ENCODE assay signal across 8 cellular contexts in the genomic region with DNA sequence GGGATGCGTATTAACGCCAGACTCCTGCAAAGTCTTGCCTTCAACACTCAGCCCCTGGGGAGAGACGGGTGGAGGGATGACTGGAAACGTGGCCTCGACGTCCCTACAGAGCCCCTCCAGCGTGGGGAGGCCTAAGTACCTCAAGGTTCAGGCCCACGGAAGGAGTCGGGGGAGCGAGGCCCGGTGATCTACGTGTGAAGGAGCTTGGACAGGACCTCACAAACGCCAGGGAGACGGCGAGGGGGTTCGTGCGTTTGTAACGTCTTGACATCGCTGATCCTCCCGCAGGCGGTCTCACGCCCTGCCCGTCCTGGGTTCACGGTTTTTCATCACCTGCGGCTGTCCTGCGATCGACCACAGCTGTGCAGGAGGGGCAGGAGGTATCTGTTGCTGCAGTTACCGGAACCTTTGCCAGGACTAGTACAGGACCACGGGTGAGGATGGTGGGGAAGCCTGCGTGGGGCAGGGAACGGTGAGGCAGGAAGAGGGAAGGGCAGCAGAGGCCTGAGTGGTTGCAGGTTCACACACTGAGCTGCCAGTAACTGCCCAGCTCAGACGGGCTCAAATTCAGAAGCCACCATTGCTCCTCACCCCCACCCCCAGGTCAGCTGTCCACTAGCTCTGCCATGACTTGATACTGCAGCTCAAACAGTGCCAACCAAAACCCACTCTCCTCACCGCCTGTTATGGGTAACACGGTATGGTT. TPM values are rescaled to one million over a fixed set of nuclear protein-coding genes. Genes with fewer than 3 reads are reported as not detected.
DNase-seq lines count a peak whose midpoint lies in the region; ATAC-seq and TF ChIP-seq lines count a peak whose summit lies in the region.

No MANE protein-coding gene starts in this region.

- H3K4me3 Mint-ChIP-seq in activated naive CD8-positive, alpha-beta T cell treated with anti-CD3 and anti-CD28 coated beads, Interleukin-2, amount 50 U/mL, for 24 hours = peak overlapping the region; percentile 95
- H3K4me3 Mint-ChIP-seq in immature natural killer cell = peak overlapping the region; percentile 85 to 92 (median 88)

- peak; percentile 10 for ATAC-seq in HG03571 (IDR thresholded peaks at IDR 0.05; ENCODE audit: unreplicated experiment)
- no peak for ATAC-seq in activated naive CD8-positive, alpha-beta T cell treated with anti-CD3 and anti-CD28 coated beads, Interleukin-2, amount 50 U/mL, for 24 hours
- no peak for ATAC-seq in HG03378 (IDR thresholded peaks at IDR 0.05; ENCODE audit: unreplicated experiment)

- peaks cover 62 to 77% (median 75%) of the 10 kb centered on the region in 4 donors for H3K36me3 ChIP-seq in stomach

- peak overlapping the region; percentile 89 for H3K27ac Mint-ChIP-seq in activated naive CD8-positive, alpha-beta T cell treated with anti-CD3 and anti-CD28 coated beads, Interleukin-2, amount 50 U/mL, for 24 hours
- peak overlapping the region; percentile 84 to 95 (median 88) for H3K27ac Mint-ChIP-seq in immature natural killer cell

- peak; percentile 57 for DNase-seq in GM12865 (ENCODE audit: low read depth)
- DNase-seq in activated naive CD8-positive, alpha-beta T cell treated with anti-CD3 and anti-CD28 coated beads, Interleukin-2, amount 50 U/mL, for 24 hours = peak; percentile 35
- DNase-seq in immature natural killer cell = peak; percentile 26 to 42 (median 39)
- DNase-seq in stomach = no peak
- no peak for DNase-seq in A172 (ENCODE audit: low spot score)
- DNase-seq in G401 (ENCODE audit: low spot score) = no peak

- in situ Hi-C loops in G401 (cut with HindIII; ENCODE audit: low sequenced_read_pairs) = no loop called here

- no peaks in the 10 kb centered on the region for H3K9me3 ChIP-seq in stomach

- intact Hi-C loops in stomach (cut with DNase I; ENCODE audit: low total_unique reads) = no loop called here

- H3K4me1 ChIP-seq in stomach = peaks cover 26 to 84% (median 64%) of the 10 kb centered on the region in 4 donors

- no peaks in the 10 kb centered on the region for H3K27me3 ChIP-seq in stomach

- H3K9me3 Mint-ChIP-seq in activated naive CD8-positive, alpha-beta T cell treated with anti-CD3 and anti-CD28 coated beads, Interleukin-2, amount 50 U/mL, for 24 hours = no peaks in the 10 kb centered on the region
- H3K9me3 Mint-ChIP-seq in immature natural killer cell = no peaks in the 10 kb centered on the region

- H3K36me3 Mint-ChIP-seq in activated naive CD8-positive, alpha-beta T cell treated with anti-CD3 and anti-CD28 coated beads, Interleukin-2, amount 50 U/mL, for 24 hours (ENCODE audit: low read depth) = peaks cover 68% of the 10 kb centered on the region
- H3K36me3 Mint-ChIP-seq in immature natural killer cell = peaks cover 12 to 28% (median 15%) of the 10 kb centered on the region in 3 donors

- H3K4me3 ChIP-seq in GM12865 (ENCODE audit: low read depth, low read length) (peak overlapping the region; percentile 81), stomach (peak overlapping the region; percentile 87 to 100 (median 99))

- peaks cover 58% of the 10 kb centered on the region for H3K4me1 Mint-ChIP-seq in activated naive CD8-positive, alpha-beta T cell treated with anti-CD3 and anti-CD28 coated beads, Interleukin-2, amount 50 U/mL, for 24 hours
- peaks cover 44 to 52% of the 10 kb centered on the region in 2 donors for H3K4me1 Mint-ChIP-seq in immature natural killer cell

- no peak for TF ChIP-seq EP300 in stomach (IDR thresholded peaks at IDR 0.05)

- TF ChIP-seq POLR2A in stomach (IDR thresholded peaks at IDR 0.05) = no peak

- H3K27ac ChIP-seq in stomach = peak overlapping the region; percentile 84 to 94 (median 90)

- 3 to 7% (median 4%) methylated on average over 11 to 34 of the region's 34 CpGs for WGBS in stomach, 5 donors

- H3K27me3 Mint-ChIP-seq in activated naive CD8-positive, alpha-beta T cell treated with anti-CD3 and anti-CD28 coated beads, Interleukin-2, amount 50 U/mL, for 24 hours = no peaks in the 10 kb centered on the region
- H3K27me3 Mint-ChIP-seq in immature natural killer cell (ENCODE audit: low read depth in 3 of 3) = peaks cover 6 to 20% (median 13%) of the 10 kb centered on the region in 3 donors

- TF ChIP-seq CTCF in GM12865 (IDR thresholded peaks at IDR 0.05; ENCODE audit: insufficient read depth, low read depth, low read length, missing control alignments) (no peak), stomach (IDR thresholded peaks at IDR 0.05) (no peak)

RNA-seq across cellular contexts. Expression of a gene that starts 0.9 kb away (rescaled TPM):
- polyA plus RNA-seq in immature natural killer cell (10 to 100 TPM; 16.7 to 34.6 (median 22.0) TPM), stomach (100 to 1,000 TPM in 1 of 3 donors, 10 to 100 TPM in 2; 33.4 to 166 (median 34.7) TPM)
- 100 to 1,000 TPM; 265 to 739 (median 422) TPM for total RNA-seq in stomach
- total RNA-seq in A172 (2014; rRNA removed; shearing (Covaris generic)) = 35.6 and 43.2 TPM in 2 replicates
- 79.4 and 105 TPM in 2 replicates for total RNA-seq in G401 (2014; rRNA removed; shearing (Covaris generic))

RNA-seq across cellular contexts. Expression of a gene that starts 7.1 kb away (rescaled TPM):
- polyA plus RNA-seq in immature natural killer cell (100 to 1,000 TPM; 167 to 194 (median 182) TPM), stomach (100 to 1,000 TPM; 136 to 187 (median 150) TPM)
- 100 to 1,000 TPM in 2 of 5 donors, 10 to 100 TPM in 3; 53.9 to 116 (median 82.9) TPM for total RNA-seq in stomach
- 117 and 151 TPM in 2 replicates for total RNA-seq in A172 (2014; rRNA removed; shearing (Covaris generic))
- total RNA-seq in G401 (2014; rRNA removed; shearing (Covaris generic)) = 60.9 and 75.0 TPM in 2 replicates

RNA-seq across cellular contexts. Expression of a gene that starts 21.1 kb away (rescaled TPM):
- polyA plus RNA-seq in immature natural killer cell (not detected), stomach (10 to 100 TPM in 2 of 3 donors, 1 to 10 TPM in 1; 8.7 to 13.5 (median 13.3) TPM)
- 10 to 100 TPM in 1 of 5 donors, 1 to 10 TPM in 2, under 1 TPM in 1, not detected in 1; 0.89 to 13.6 (median 4.7) TPM for total RNA-seq in stomach
- 0.12 TPM in 1 of 2 replicates, not detected in the other for total RNA-seq in A172 (2014; rRNA removed; shearing (Covaris generic))
- total RNA-seq in G401 (2014; rRNA removed; shearing (Covaris generic)) = 0.43 and 0.54 TPM in 2 replicates

RNA-seq across cellular contexts. Expression of a gene that starts 25.0 kb away (rescaled TPM):
- 100 to 1,000 TPM; 168 to 216 (median 190) TPM for polyA plus RNA-seq in immature natural killer cell
- 100 to 1,000 TPM in 3 of 5 donors, 10 to 100 TPM in 2; 50.9 to 146 (median 104) TPM for total RNA-seq in stomach
- 100 to 1,000 TPM; 244 to 281 (median 259) TPM for polyA plus RNA-seq in stomach
- total RNA-seq in A172 (2014; rRNA removed; shearing (Covaris generic)) = 120 and 123 TPM in 2 replicates
- total RNA-seq in G401 (2014; rRNA removed; shearing (Covaris generic)) = 210 and 263 TPM in 2 replicates

RNA-seq across cellular contexts. Expression of a gene that starts 35.5 kb away (rescaled TPM):
- polyA plus RNA-seq in immature natural killer cell (not detected), stomach (10 to 100 TPM in 2 of 3 donors, 1 to 10 TPM in 1; 7.6 to 64.8 (median 24.8) TPM)
- total RNA-seq in stomach = 10 to 100 TPM; 11.4 to 37.7 (median 21.1) TPM
- 0.91 and 2.0 TPM in 2 replicates for total RNA-seq in A172 (2014; rRNA removed; shearing (Covaris generic))
- 20.3 and 26.8 TPM in 2 replicates for total RNA-seq in G401 (2014; rRNA removed; shearing (Covaris generic))

Comparison
In these comparisons a context has a peak if more than half of its experiments do, and no peak if none do; other contexts are left out.
1. DNase-seq: peak in GM12865 (single experiment), activated naive CD8-positive, alpha-beta T cell treated with anti-CD3 and anti-CD28 coated beads, Interleukin-2, amount 50 U/mL, for 24 hours (single experiment) and immature natural killer cell (3 of 3); none in stomach (single experiment), A172 (single experiment) and G401 (single experiment).